Comparison of ENCODE assay signal across 17 cellular contexts in genomic region chr13:113792821-113793717, GRCh38.
"Had no signal": no experiment of that assay in that cellular context is flagged by ENCODE, and none has a peak within 500 bp of the region (broad histone marks: within the 10 kb centered on the region; RNA-seq: fewer than 3 reads in every experiment).

No MANE protein-coding gene starts in this region.

- H3K4me1 ChIP-seq: esophagus squamous epithelium had no signal

- H3K4me3 Mint-ChIP-seq: nephron progenitor cell had no signal

- H3K36me3 ChIP-seq: thoracic aorta had no signal

- FAIRE-seq: endothelial cell of umbilical vein had no signal

- H3K4me3 ChIP-seq: esophagus squamous epithelium, skin epidermis, thoracic aorta had no signal

- H3K9me3 ChIP-seq: esophagus squamous epithelium, thoracic aorta had no signal

- H3K27ac Mint-ChIP-seq: nephron progenitor cell, progenitor cell of endocrine pancreas had no signal

- DNase-seq: activated CD4-positive, alpha-beta T cell treated with anti-CD3 and anti-CD28 coated beads, Interleukin-2, amount 50 U/mL, for 1 hour; anterior cingulate cortex; cortex of kidney; effector CD4-positive, alpha-beta T cell; esophagus squamous epithelium; midbrain; nephron progenitor cell; occipital lobe; stimulated activated CD4-positive, alpha-beta T cell treated with anti-CD3 and anti-CD28 coated beads, Interleukin-15, amount 100 ng/mL, for 24 hours; stimulated activated CD4-positive, alpha-beta T cell treated with anti-CD3 and anti-CD28 coated beads, Interleukin-2, amount 100 ng/mL, for 48 hours; SW 1271; T-helper 2 cell had no signal

- H3K27ac ChIP-seq: esophagus squamous epithelium, skin epidermis, thoracic aorta, VCaP had no signal

- H3K9me3 Mint-ChIP-seq: nephron progenitor cell had no signal
